Comparison of ENCODE assay signal across 1 cellular context in the genomic region with DNA sequence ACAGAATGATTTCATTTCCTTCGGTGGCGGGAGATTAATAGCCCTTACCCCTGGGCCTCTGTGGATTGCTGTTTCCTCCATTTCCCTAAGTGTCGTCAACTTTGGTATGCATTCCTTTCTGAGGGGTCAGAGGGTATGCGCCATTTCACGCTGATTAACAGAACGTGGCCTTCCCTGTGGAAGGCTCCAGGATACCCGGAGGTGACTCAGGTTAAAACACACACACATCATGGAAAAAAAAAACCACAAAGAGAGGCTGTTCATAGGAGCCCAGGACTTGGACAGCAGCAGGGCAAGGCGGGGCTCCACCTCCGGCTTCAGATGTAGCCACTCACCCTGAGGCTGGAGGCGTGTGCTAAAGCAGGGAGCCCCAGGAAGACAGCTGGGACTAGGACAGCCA.
TF ChIP-seq lines count a peak whose summit lies in the region.

No MANE protein-coding gene starts in this region.

TF ChIP-seq in GM23338, 12 proteins besides CTCF, POLR2A, EP300 and RAD21 (continued from another document):
- TF ChIP-seq, protein P1, sequence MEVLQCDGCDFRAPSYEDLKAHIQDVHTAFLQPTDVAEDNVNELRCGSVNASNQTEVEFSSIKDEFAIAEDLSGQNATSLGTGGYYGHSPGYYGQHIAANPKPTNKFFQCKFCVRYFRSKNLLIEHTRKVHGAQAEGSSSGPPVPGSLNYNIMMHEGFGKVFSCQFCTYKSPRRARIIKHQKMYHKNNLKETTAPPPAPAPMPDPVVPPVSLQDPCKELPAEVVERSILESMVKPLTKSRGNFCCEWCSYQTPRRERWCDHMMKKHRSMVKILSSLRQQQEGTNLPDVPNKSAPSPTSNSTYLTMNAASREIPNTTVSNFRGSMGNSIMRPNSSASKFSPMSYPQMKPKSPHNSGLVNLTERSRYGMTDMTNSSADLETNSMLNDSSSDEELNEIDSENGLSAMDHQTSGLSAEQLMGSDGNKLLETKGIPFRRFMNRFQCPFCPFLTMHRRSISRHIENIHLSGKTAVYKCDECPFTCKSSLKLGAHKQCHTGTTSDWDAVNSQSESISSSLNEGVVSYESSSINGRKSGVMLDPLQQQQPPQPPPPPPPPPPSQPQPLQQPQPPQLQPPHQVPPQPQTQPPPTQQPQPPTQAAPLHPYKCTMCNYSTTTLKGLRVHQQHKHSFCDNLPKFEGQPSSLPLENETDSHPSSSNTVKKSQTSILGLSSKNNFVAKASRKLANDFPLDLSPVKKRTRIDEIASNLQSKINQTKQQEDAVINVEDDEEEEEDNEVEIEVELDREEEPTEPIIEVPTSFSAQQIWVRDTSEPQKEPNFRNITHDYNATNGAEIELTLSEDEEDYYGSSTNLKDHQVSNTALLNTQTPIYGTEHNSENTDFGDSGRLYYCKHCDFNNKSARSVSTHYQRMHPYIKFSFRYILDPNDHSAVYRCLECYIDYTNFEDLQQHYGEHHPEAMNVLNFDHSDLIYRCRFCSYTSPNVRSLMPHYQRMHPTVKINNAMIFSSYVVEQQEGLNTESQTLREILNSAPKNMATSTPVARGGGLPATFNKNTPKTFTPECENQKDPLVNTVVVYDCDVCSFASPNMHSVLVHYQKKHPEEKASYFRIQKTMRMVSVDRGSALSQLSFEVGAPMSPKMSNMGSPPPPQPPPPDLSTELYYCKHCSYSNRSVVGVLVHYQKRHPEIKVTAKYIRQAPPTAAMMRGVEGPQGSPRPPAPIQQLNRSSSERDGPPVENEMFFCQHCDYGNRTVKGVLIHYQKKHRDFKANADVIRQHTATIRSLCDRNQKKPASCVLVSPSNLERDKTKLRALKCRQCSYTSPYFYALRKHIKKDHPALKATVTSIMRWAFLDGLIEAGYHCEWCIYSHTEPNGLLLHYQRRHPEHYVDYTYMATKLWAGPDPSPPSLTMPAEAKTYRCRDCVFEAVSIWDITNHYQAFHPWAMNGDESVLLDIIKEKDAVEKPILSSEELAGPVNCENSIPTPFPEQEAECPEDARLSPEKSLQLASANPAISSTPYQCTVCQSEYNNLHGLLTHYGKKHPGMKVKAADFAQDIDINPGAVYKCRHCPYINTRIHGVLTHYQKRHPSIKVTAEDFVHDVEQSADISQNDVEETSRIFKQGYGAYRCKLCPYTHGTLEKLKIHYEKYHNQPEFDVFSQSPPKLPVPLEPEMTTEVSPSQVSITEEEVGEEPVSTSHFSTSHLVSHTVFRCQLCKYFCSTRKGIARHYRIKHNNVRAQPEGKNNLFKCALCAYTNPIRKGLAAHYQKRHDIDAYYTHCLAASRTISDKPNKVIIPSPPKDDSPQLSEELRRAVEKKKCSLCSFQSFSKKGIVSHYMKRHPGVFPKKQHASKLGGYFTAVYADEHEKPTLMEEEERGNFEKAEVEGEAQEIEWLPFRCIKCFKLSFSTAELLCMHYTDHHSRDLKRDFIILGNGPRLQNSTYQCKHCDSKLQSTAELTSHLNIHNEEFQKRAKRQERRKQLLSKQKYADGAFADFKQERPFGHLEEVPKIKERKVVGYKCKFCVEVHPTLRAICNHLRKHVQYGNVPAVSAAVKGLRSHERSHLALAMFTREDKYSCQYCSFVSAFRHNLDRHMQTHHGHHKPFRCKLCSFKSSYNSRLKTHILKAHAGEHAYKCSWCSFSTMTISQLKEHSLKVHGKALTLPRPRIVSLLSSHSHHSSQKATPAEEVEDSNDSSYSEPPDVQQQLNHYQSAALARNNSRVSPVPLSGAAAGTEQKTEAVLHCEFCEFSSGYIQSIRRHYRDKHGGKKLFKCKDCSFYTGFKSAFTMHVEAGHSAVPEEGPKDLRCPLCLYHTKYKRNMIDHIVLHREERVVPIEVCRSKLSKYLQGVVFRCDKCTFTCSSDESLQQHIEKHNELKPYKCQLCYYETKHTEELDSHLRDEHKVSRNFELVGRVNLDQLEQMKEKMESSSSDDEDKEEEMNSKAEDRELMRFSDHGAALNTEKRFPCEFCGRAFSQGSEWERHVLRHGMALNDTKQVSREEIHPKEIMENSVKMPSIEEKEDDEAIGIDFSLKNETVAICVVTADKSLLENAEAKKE (CRISPR knock-in tag; IDR thresholded peaks at IDR 0.05), result no peak
- TF ChIP-seq, protein P2, sequence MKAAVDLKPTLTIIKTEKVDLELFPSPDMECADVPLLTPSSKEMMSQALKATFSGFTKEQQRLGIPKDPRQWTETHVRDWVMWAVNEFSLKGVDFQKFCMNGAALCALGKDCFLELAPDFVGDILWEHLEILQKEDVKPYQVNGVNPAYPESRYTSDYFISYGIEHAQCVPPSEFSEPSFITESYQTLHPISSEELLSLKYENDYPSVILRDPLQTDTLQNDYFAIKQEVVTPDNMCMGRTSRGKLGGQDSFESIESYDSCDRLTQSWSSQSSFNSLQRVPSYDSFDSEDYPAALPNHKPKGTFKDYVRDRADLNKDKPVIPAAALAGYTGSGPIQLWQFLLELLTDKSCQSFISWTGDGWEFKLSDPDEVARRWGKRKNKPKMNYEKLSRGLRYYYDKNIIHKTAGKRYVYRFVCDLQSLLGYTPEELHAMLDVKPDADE (IDR thresholded peaks at IDR 0.05), result no peak
